11 cellular contexts compared by ENCODE assay signal in the genomic region with DNA sequence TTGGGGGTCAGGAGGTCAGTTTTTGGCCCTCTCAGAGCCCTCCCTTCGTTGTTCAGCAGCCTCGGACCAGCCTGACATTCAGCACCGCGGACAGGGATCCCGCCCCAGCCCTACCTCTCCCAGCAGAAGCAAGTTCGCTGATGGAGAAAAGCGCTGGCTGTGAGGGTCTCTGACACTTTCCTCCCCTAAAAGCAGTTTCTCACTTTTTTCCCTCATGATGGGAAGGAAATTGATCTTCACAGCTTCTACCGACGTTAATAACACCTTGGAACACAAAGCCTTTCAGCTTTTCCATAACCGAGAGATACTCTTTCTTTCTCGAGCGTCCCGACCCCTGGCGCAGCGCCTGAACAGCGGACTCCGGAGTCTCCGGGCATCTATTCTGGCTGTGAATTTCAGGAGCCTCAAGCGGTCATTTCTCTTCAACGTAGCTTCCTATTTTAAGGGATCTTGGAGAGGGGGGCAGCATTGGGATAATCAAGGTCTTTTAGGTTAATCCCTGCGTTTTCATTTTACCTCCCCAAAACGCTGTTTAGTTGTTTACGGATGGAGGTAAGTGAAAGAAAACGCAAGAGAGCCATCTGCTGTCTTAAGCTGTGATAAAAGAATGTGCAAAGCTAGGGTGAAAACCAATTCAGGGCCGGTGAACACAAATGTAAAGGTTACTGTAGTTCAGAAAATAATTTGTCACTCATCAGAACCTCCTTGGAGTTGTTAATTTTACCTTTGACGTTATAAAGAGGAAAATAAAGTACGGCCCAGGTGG.
DNase-seq lines count a peak whose midpoint lies in the region; ATAC-seq and TF ChIP-seq lines count a peak whose summit lies in the region.
"Had no signal": no experiment of that assay in that cellular context is flagged by ENCODE, and none has a peak within 500 bp of the region (broad histone marks: within the 10 kb centered on the region; RNA-seq: fewer than 3 reads in every experiment).

No MANE protein-coding gene starts in this region.

- H3K4me1 ChIP-seq in breast epithelium (no peaks in the 10 kb centered on the region), iPS-15b (ENCODE audit: control insufficient read depth, insufficient read depth, low read length) (peaks cover 15% of the 10 kb centered on the region), colonic mucosa (no peaks in the 10 kb centered on the region)

- H3K4me3 ChIP-seq in breast epithelium, result no peak overlapping the region
- peak overlapping the region; percentile 53 for H3K4me3 ChIP-seq in iPS-15b (ENCODE audit: low read depth, low read length)
- H3K4me3 ChIP-seq in colonic mucosa, result no peak overlapping the region

- TF ChIP-seq CTCF in MCF 10A (IDR thresholded peaks at IDR 0.05; ENCODE audit: unreplicated experiment), result no peak
- TF ChIP-seq CTCF in breast epithelium (IDR thresholded peaks at IDR 0.05), result no peak
- TF ChIP-seq CTCF in WTC11 (IDR thresholded peaks at IDR 0.05), result no peak
- TF ChIP-seq CTCF in colonic mucosa (IDR thresholded peaks at IDR 0.05), result no peak

- intact Hi-C loops in MCF 10A (cut with micrococcal nuclease) (loop anchor here (2.0 kb wide), 1 partner anchor 775 kb away; no protein-coding TSS in a partner anchor), breast epithelium (cut with DNase I; ENCODE audit: low total_unique reads) (no loop called here), colonic mucosa (cut with DNase I) (no loop called here)

- H3K9ac ChIP-seq in iPS-15b (ENCODE audit: low read depth, low read length) (no peak overlapping the region), colonic mucosa (ENCODE audit: low read depth in 2 of 2, low read length in 2 of 2) (no peak overlapping the region)

- H3K9me3 ChIP-seq in breast epithelium (no peaks in the 10 kb centered on the region), iPS-15b (ENCODE audit: control insufficient read depth, insufficient read depth, low read length) (no peaks in the 10 kb centered on the region), colonic mucosa (no peaks in the 10 kb centered on the region)

- no peak for TF ChIP-seq POLR2A in breast epithelium (IDR thresholded peaks at IDR 0.05)

- POLR2A ChIA-PET in MCF 10A (lab: Yijun Ruan, JAX), result no interaction called here
- POLR2A ChIA-PET in WTC11 (lab: Charles Lee), result no interaction called here

- H3K9me3 Mint-ChIP-seq in MCF 10A (ENCODE audit: unreplicated experiment) (no peaks in the 10 kb centered on the region), WTC11 (no peaks in the 10 kb centered on the region), immature natural killer cell (peaks cover 0 to 8% (median 3%) of the 10 kb centered on the region in 6 donors)
- H3K9me3 Mint-ChIP-seq: activated naive CD4-positive, alpha-beta T cell treated with anti-CD3 and anti-CD28 coated beads, Interleukin-2, amount 50 U/mL, for 24 hours had no signal

- peaks cover 73% of the 10 kb centered on the region for H3K27me3 Mint-ChIP-seq in MCF 10A (ENCODE audit: insufficient read depth, unreplicated experiment)
- peaks cover 63% of the 10 kb centered on the region for H3K27me3 Mint-ChIP-seq in WTC11 (ENCODE audit: low read depth)
- peaks cover 9 to 23% (median 10%) of the 10 kb centered on the region in 3 donors for H3K27me3 Mint-ChIP-seq in immature natural killer cell (ENCODE audit: low read depth in 3 of 3)

- peak; percentile 37 for DNase-seq in MCF 10A (ENCODE audit: unreplicated experiment)
- no peak for DNase-seq in breast epithelium (ENCODE audit: low spot score in 2 of 2)
- peak; percentile 78 for DNase-seq in WTC11 (ENCODE audit: low spot score)
- DNase-seq in ureter (ENCODE audit: low spot score), result peak; percentile 44
- DNase-seq in activated CD4-positive, CD25-positive, alpha-beta regulatory T cell treated with anti-CD3 and anti-CD28 coated beads, Interleukin-2, amount 50 U/mL, for 72 hours, result no peak
- no peak for DNase-seq in immature natural killer cell
- no peak for DNase-seq in colonic mucosa
- DNase-seq: occipital lobe had no signal

- peaks cover 10 to 69% of the 10 kb centered on the region in 2 donors for H3K27me3 ChIP-seq in breast epithelium
- H3K27me3 ChIP-seq in iPS-15b (ENCODE audit: control insufficient read depth, insufficient read depth, low read length), result peaks cover 63% of the 10 kb centered on the region
- peaks cover 36% of the 10 kb centered on the region for H3K27me3 ChIP-seq in colonic mucosa

- CTCF ChIA-PET in MCF 10A (lab: Yijun Ruan, JAX), result interaction anchor here (0.6 to 1.5 kb wide), 3 partner anchors 101 to 789 kb away, joined by 3 to 6 read pairs (median 4); no protein-coding TSS in a partner anchor
- CTCF ChIA-PET in WTC11 (lab: Charles Lee), result interaction anchor here (0.9 to 1.6 kb wide), 5 partner anchors 39 to 774 kb away, joined by 4 to 21 read pairs (median 4); no protein-coding TSS in a partner anchor

- peaks cover 2% of the 10 kb centered on the region for H3K36me3 Mint-ChIP-seq in MCF 10A (ENCODE audit: insufficient read depth, unreplicated experiment)
- no peaks in the 10 kb centered on the region for H3K36me3 Mint-ChIP-seq in WTC11
- no peaks in the 10 kb centered on the region for H3K36me3 Mint-ChIP-seq in immature natural killer cell
- H3K36me3 Mint-ChIP-seq: activated naive CD4-positive, alpha-beta T cell treated with anti-CD3 and anti-CD28 coated beads, Interleukin-2, amount 50 U/mL, for 24 hours had no signal

- peak; percentile 50 for ATAC-seq in WTC11

- H3K27ac Mint-ChIP-seq in MCF 10A (ENCODE audit: low read depth, unreplicated experiment), result no peak overlapping the region
- H3K27ac Mint-ChIP-seq in WTC11, result no peak overlapping the region
- H3K27ac Mint-ChIP-seq in immature natural killer cell, result no peak overlapping the region
- H3K27ac Mint-ChIP-seq: activated naive CD4-positive, alpha-beta T cell treated with anti-CD3 and anti-CD28 coated beads, Interleukin-2, amount 50 U/mL, for 24 hours had no signal

- BruUV-seq in MCF 10A (replicated peaks; lab: Mats Ljungman, UMichigan), result no TSS peak

- peak overlapping the region; percentile 4 for H3K4me3 Mint-ChIP-seq in MCF 10A (ENCODE audit: unreplicated experiment)
- H3K4me3 Mint-ChIP-seq in WTC11, result peak overlapping the region; percentile 62
- no peak overlapping the region for H3K4me3 Mint-ChIP-seq in immature natural killer cell
- H3K4me3 Mint-ChIP-seq: activated naive CD4-positive, alpha-beta T cell treated with anti-CD3 and anti-CD28 coated beads, Interleukin-2, amount 50 U/mL, for 24 hours had no signal

- no peak overlapping the region for H3K27ac ChIP-seq in breast epithelium
- H3K27ac ChIP-seq in colonic mucosa, result no peak overlapping the region
- H3K27ac ChIP-seq: C4-2B had no signal

- H3K4me1 Mint-ChIP-seq in MCF 10A (ENCODE audit: insufficient read depth, unreplicated experiment) (no peaks in the 10 kb centered on the region), WTC11 (peaks cover 32% of the 10 kb centered on the region), immature natural killer cell (no peaks in the 10 kb centered on the region)
- H3K4me1 Mint-ChIP-seq: activated naive CD4-positive, alpha-beta T cell treated with anti-CD3 and anti-CD28 coated beads, Interleukin-2, amount 50 U/mL, for 24 hours had no signal

- H3K36me3 ChIP-seq in breast epithelium (no peaks in the 10 kb centered on the region), iPS-15b (ENCODE audit: control insufficient read depth, insufficient read depth, low read length) (no peaks in the 10 kb centered on the region), colonic mucosa (no peaks in the 10 kb centered on the region)

TF ChIP-seq in WTC11, 78 proteins besides CTCF, POLR2A, EP300 and RAD21 (continues in another document):
- TF ChIP-seq, protein P1, sequence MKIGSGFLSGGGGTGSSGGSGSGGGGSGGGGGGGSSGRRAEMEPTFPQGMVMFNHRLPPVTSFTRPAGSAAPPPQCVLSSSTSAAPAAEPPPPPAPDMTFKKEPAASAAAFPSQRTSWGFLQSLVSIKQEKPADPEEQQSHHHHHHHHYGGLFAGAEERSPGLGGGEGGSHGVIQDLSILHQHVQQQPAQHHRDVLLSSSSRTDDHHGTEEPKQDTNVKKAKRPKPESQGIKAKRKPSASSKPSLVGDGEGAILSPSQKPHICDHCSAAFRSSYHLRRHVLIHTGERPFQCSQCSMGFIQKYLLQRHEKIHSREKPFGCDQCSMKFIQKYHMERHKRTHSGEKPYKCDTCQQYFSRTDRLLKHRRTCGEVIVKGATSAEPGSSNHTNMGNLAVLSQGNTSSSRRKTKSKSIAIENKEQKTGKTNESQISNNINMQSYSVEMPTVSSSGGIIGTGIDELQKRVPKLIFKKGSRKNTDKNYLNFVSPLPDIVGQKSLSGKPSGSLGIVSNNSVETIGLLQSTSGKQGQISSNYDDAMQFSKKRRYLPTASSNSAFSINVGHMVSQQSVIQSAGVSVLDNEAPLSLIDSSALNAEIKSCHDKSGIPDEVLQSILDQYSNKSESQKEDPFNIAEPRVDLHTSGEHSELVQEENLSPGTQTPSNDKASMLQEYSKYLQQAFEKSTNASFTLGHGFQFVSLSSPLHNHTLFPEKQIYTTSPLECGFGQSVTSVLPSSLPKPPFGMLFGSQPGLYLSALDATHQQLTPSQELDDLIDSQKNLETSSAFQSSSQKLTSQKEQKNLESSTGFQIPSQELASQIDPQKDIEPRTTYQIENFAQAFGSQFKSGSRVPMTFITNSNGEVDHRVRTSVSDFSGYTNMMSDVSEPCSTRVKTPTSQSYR (CRISPR knock-in tag; IDR thresholded peaks at IDR 0.05), result 0 out of 2 replicates have a peak, but pooled peaks have one; percentile 20
- TF ChIP-seq, protein P2, sequence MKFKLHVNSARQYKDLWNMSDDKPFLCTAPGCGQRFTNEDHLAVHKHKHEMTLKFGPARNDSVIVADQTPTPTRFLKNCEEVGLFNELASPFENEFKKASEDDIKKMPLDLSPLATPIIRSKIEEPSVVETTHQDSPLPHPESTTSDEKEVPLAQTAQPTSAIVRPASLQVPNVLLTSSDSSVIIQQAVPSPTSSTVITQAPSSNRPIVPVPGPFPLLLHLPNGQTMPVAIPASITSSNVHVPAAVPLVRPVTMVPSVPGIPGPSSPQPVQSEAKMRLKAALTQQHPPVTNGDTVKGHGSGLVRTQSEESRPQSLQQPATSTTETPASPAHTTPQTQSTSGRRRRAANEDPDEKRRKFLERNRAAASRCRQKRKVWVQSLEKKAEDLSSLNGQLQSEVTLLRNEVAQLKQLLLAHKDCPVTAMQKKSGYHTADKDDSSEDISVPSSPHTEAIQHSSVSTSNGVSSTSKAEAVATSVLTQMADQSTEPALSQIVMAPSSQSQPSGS (CRISPR knock-in tag; IDR thresholded peaks at IDR 0.05; ENCODE audit: borderline replicate concordance, low read depth), result no peak
- TF ChIP-seq GABPB1 (CRISPR knock-in tag; IDR thresholded peaks at IDR 0.05) (no peak), CREM (CRISPR knock-in tag; IDR thresholded peaks at IDR 0.05) (no peak), TCF7 (CRISPR knock-in tag; IDR thresholded peaks at IDR 0.05; ENCODE audit: low read depth) (no peak)
- TF ChIP-seq, protein P3, sequence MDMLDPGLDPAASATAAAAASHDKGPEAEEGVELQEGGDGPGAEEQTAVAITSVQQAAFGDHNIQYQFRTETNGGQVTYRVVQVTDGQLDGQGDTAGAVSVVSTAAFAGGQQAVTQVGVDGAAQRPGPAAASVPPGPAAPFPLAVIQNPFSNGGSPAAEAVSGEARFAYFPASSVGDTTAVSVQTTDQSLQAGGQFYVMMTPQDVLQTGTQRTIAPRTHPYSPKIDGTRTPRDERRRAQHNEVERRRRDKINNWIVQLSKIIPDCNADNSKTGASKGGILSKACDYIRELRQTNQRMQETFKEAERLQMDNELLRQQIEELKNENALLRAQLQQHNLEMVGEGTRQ (CRISPR knock-in tag; IDR thresholded peaks at IDR 0.05), result no peak

Comparison
In these comparisons a context has a peak if more than half of its experiments do, and no peak if none do; other contexts are left out.
1. DNase-seq: peak in MCF 10A (single experiment), WTC11 (single experiment) and ureter (single experiment); none in breast epithelium (0 of 2), activated CD4-positive, CD25-positive, alpha-beta regulatory T cell treated with anti-CD3 and anti-CD28 coated beads, Interleukin-2, amount 50 U/mL, for 72 hours (single experiment), immature natural killer cell (0 of 3) and colonic mucosa (single experiment).
2. H3K4me3 Mint-ChIP-seq: peak in MCF 10A (single experiment) and WTC11 (single experiment); none in immature natural killer cell (0 of 5).